8 cellular contexts compared by ENCODE assay signal in genomic region chr3:68007621-68008226, GRCh38.
DNase-seq lines count a peak whose midpoint lies in the region; ATAC-seq and TF ChIP-seq lines count a peak whose summit lies in the region.

No MANE protein-coding gene starts in this region.

- peak overlapping the region; percentile 48; the same call in 1 of the 2 replicates for H3K9ac ChIP-seq in ES-I3 (ENCODE audit: low read depth, low read length)

- H3K4me1 ChIP-seq in ES-I3 (ENCODE audit: insufficient read depth, low read length), result peaks cover 14% of the 10 kb centered on the region
- no peaks in the 10 kb centered on the region for H3K4me1 ChIP-seq in foreskin keratinocyte

- DNase-seq in activated CD8-positive, alpha-beta memory T cell treated with anti-CD3 and anti-CD28 coated beads, Interleukin-2, amount 50 U/mL, for 4 hours, result peak; percentile 32
- DNase-seq in foreskin keratinocyte (peak in 1 of 2 donors; percentile 7), sciatic nerve (ENCODE audit: low spot score) (no peak), ureter (ENCODE audit: low spot score) (no peak), UCSD-AML1 (lab: John Stamatoyannopoulos, UW; ENCODE audit: unreplicated experiment) (no peak), NCI-H446 (lab: John Stamatoyannopoulos, UW) (no peak)

- H3K27me3 ChIP-seq in foreskin keratinocyte, result peaks cover 28% of the 10 kb centered on the region

- no peak for TF ChIP-seq CTCF in foreskin keratinocyte (conservative IDR thresholded peaks at IDR 0.05)

- ATAC-seq in foreskin keratinocyte (peak; percentile 24), sciatic nerve (peak; percentile 41), GM21381 (IDR thresholded peaks at IDR 0.05; ENCODE audit: unreplicated experiment) (no peak)

- intact Hi-C loops in sciatic nerve (cut with DNase I), result no loop called here

- no peaks in the 10 kb centered on the region for H3K9me3 ChIP-seq in ES-I3 (ENCODE audit: control insufficient read depth, insufficient read depth, low read length)

- H3K27ac ChIP-seq in foreskin keratinocyte, result no peak overlapping the region

- no peaks in the 10 kb centered on the region for H3K36me3 ChIP-seq in ES-I3 (ENCODE audit: insufficient read depth, low read length)
